38 cellular contexts compared by ENCODE assay signal in the genomic region with DNA sequence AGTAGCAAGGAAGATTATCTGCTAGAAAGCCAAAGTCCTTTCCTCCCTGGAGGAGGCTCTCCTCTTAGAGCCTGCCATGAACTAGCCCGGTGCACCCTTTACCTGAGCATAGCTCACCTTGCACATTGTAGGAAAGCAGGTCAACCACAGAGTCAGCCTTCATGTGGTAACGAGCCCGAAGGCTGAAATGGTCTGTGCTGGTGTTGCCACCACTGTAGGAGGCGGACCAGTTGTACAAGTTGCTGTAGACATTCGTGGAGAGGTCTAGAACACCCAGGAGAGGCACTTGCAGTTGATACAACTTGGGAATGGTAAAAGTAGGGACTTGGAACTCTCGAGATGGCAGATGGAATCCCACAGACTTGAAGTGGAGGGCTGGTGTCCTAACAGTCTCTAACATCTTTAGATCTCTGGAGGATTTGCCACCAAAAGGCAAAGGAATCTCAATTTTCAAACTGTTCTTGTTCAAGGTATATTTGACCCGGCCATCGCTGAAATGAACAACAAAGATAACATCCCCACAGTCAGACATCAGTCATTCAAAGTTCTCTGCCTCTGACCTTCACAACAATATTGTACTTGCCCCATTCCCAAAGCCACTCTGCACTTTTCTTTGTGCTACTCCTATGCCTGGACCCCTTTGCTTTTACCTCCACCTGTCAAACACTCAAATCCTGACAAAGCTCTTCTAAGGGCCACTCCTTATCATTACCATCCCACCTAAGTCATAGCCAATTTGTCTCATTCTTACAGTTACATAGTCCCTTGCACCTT. TPM values are rescaled to one million over a fixed set of nuclear protein-coding genes. Genes with fewer than 3 reads are reported as not detected.
"Had no signal": no experiment of that assay in that cellular context is flagged by ENCODE, and none has a peak within 500 bp of the region (broad histone marks: within the 10 kb centered on the region; RNA-seq: fewer than 3 reads in every experiment).

No MANE protein-coding gene starts in this region.

- H3K27me3 ChIP-seq: ascending aorta, cardiac muscle cell had no signal

- H3K4me1 ChIP-seq: ascending aorta had no signal

- H3K36me3 Mint-ChIP-seq: activated CD4-positive, alpha-beta memory T cell treated with anti-CD3 and anti-CD28 coated beads for 36 hours; activated naive CD8-positive, alpha-beta T cell; activated naive CD8-positive, alpha-beta T cell treated with anti-CD3 and anti-CD28 coated beads, Interleukin-2, amount 10 ng/mL, durations not matched to agents 7 days and 5 days; brain had no signal

- DNase-seq: activated B cell treated with CpG ODN at 0.5 μM for 24 hours; activated CD4-positive, alpha-beta memory T cell treated with anti-CD3 and anti-CD28 coated beads for 36 hours; activated CD4-positive, alpha-beta T cell treated with anti-CD3 and anti-CD28 coated beads for 4 hours; activated CD4-positive, alpha-beta T cell treated with anti-CD3 and anti-CD28 coated beads, Interleukin-2, amount 10 ng/mL, durations not matched to agents 24 days and 14 days; activated CD4-positive, alpha-beta T cell treated with anti-CD3 and anti-CD28 coated beads, Interleukin-2, amount 50 U/mL, for 1 hour; activated CD4-positive, alpha-beta T cell treated with anti-CD3 and anti-CD28 coated beads, Interleukin-2, amount 50 U/mL, for 4 hours; activated CD4-positive, CD25-positive, alpha-beta regulatory T cell treated with anti-CD3 and anti-CD28 coated beads, Interleukin-2, amount 50 U/mL, for 72 hours; activated CD8-positive, alpha-beta memory T cell treated with anti-CD3 and anti-CD28 coated beads, Interleukin-2, amount 50 U/mL, for 4 hours; activated CD8-positive, alpha-beta T cell treated with anti-CD3 and anti-CD28 coated beads for 36 hours; activated effector memory CD4-positive, alpha-beta T cell treated with anti-CD3 and anti-CD28 coated beads, Interleukin-2, amount 50 U/mL, for 16 hours; activated gamma-delta T cell treated with Interleukin-2 at 50 U/mL for 16 hours; activated naive CD4-positive, alpha-beta T cell; activated naive CD4-positive, alpha-beta T cell treated with anti-CD3 and anti-CD28 coated beads for 36 hours; activated naive CD4-positive, alpha-beta T cell treated with anti-CD3 and anti-CD28 coated beads, Interleukin-2, amount 50 U/mL, for 16 hours; activated naive CD8-positive, alpha-beta T cell treated with anti-CD3 and anti-CD28 coated beads, Interleukin-2, amount 10 ng/mL, durations not matched to agents 7 days and 5 days; activated naive CD8-positive, alpha-beta T cell treated with anti-CD3 and anti-CD28 coated beads, Interleukin-2, amount 50 U/mL, for 24 hours; activated T-cell treated with anti-CD3 and anti-CD28 coated beads for 4 hours; activated T-cell treated with anti-CD3 and anti-CD28 coated beads, Interleukin-2, amount 50 U/mL, for 1 hour; activated T-cell treated with anti-CD3 and anti-CD28 coated beads, Interleukin-2, amount 50 U/mL, for 4 hours; activated T-cell treated with anti-CD3 and anti-CD28 coated beads, Interleukin-2, amount 50 U/mL, for 72 hours; amygdala; anterior cingulate cortex; caudate nucleus; cerebellar nuclear complex; T-helper 1 cell; T-helper 2 cell; T-helper 9 cell had no signal

- H3K36me3 ChIP-seq: cardiac muscle cell had no signal

- ATAC-seq: activated CD8-positive, alpha-beta T cell treated with anti-CD3 and anti-CD28 coated beads for 36 hours; activated naive CD8-positive, alpha-beta T cell treated with anti-CD3 and anti-CD28 coated beads, Interleukin-2, amount 50 U/mL, for 24 hours; activated T-cell treated with anti-CD3 and anti-CD28 coated beads, Interleukin-2, amount 50 U/mL, for 4 hours; activated T-cell treated with anti-CD3 and anti-CD28 coated beads, Interleukin-2, amount 50 U/mL, for 72 hours; activated T-helper 17 cell treated with anti-CD3 and anti-CD28 coated beads, Interleukin-2, amount 50 U/mL, for 72 hours had no signal

- H3K27ac ChIP-seq: ascending aorta, cardiac muscle cell, VCaP had no signal

- H3K27ac Mint-ChIP-seq: activated B cell treated with CpG ODN at 0.5 μM for 24 hours; activated CD4-positive, alpha-beta memory T cell treated with anti-CD3 and anti-CD28 coated beads for 36 hours; activated CD4-positive, alpha-beta T cell treated with anti-CD3 and anti-CD28 coated beads, Interleukin-2, amount 10 ng/mL, durations not matched to agents 24 days and 14 days; activated CD8-positive, alpha-beta T cell treated with anti-CD3 and anti-CD28 coated beads for 36 hours; activated naive CD4-positive, alpha-beta T cell treated with anti-CD3 and anti-CD28 coated beads for 36 hours; activated naive CD8-positive, alpha-beta T cell; activated naive CD8-positive, alpha-beta T cell treated with anti-CD3 and anti-CD28 coated beads, Interleukin-2, amount 10 ng/mL, durations not matched to agents 7 days and 5 days; activated naive CD8-positive, alpha-beta T cell treated with anti-CD3 and anti-CD28 coated beads, Interleukin-2, amount 50 U/mL, for 24 hours; activated T-cell treated with anti-CD3 and anti-CD28 coated beads, Interleukin-2, amount 50 U/mL, for 72 hours; activated T-helper 1 cell treated with anti-CD3 and anti-CD28 coated beads, Interleukin-12 subunit alpha, Interleukin-12 subunit beta, Interleukin-2, Interleukin-4 antibody, amounts not matched to agents 30 ng/mL and 10 ng/mL and 1 ng/mL, durations not matched to agents 14 hours and 24 hours and 36 hours; activated T-helper 17 cell treated with anti-CD3 and anti-CD28 coated beads, Interleukin-2, amount 50 U/mL, for 72 hours; brain; T-helper 1 cell treated with Interleukin-12 subunit alpha and Interleukin-12 subunit beta and Interleukin-4 antibody, amounts not matched to agents 30 μg/mL and 1 μg/mL, for 36 hours; T-helper 2 cell treated with Interferon-gamma antibody and Interleukin-4, amounts not matched to agents 5 μg/mL and 100 μg/mL, for 36 hours had no signal

- H3K27me3 Mint-ChIP-seq: activated CD4-positive, alpha-beta T cell treated with anti-CD3 and anti-CD28 coated beads, Interleukin-2, amount 10 ng/mL, durations not matched to agents 24 days and 14 days; activated naive CD8-positive, alpha-beta T cell treated with anti-CD3 and anti-CD28 coated beads, Interleukin-2, amount 10 ng/mL, durations not matched to agents 7 days and 5 days had no signal

- H3K4me3 Mint-ChIP-seq: activated B cell treated with CpG ODN at 0.5 μM for 24 hours; activated CD4-positive, alpha-beta memory T cell treated with anti-CD3 and anti-CD28 coated beads for 36 hours; activated CD4-positive, alpha-beta T cell treated with anti-CD3 and anti-CD28 coated beads, Interleukin-2, amount 10 ng/mL, durations not matched to agents 24 days and 14 days; activated CD8-positive, alpha-beta T cell treated with anti-CD3 and anti-CD28 coated beads for 36 hours; activated naive CD4-positive, alpha-beta T cell treated with anti-CD3 and anti-CD28 coated beads for 36 hours; activated naive CD8-positive, alpha-beta T cell; activated naive CD8-positive, alpha-beta T cell treated with anti-CD3 and anti-CD28 coated beads, Interleukin-2, amount 10 ng/mL, durations not matched to agents 7 days and 5 days; activated naive CD8-positive, alpha-beta T cell treated with anti-CD3 and anti-CD28 coated beads, Interleukin-2, amount 50 U/mL, for 24 hours; activated T-cell treated with anti-CD3 and anti-CD28 coated beads, Interleukin-2, amount 50 U/mL, for 4 hours; activated T-cell treated with anti-CD3 and anti-CD28 coated beads, Interleukin-2, amount 50 U/mL, for 72 hours; activated T-helper 1 cell treated with anti-CD3 and anti-CD28 coated beads, Interleukin-12 subunit alpha, Interleukin-12 subunit beta, Interleukin-2, Interleukin-4 antibody, amounts not matched to agents 30 ng/mL and 10 ng/mL and 1 ng/mL, durations not matched to agents 14 hours and 24 hours and 36 hours; activated T-helper 17 cell treated with anti-CD3 and anti-CD28 coated beads, Interleukin-2, amount 50 U/mL, for 72 hours; brain; central memory CD8-positive, alpha-beta T cell; T-helper 1 cell treated with Interleukin-12 subunit alpha and Interleukin-12 subunit beta and Interleukin-4 antibody, amounts not matched to agents 30 μg/mL and 1 μg/mL, for 36 hours; T-helper 2 cell treated with Interferon-gamma antibody and Interleukin-4, amounts not matched to agents 5 μg/mL and 100 μg/mL, for 36 hours had no signal

- H3K9me3 Mint-ChIP-seq: activated CD4-positive, alpha-beta memory T cell treated with anti-CD3 and anti-CD28 coated beads for 36 hours; activated CD4-positive, alpha-beta T cell treated with anti-CD3 and anti-CD28 coated beads, Interleukin-2, amount 10 ng/mL, durations not matched to agents 24 days and 14 days; activated CD8-positive, alpha-beta T cell treated with anti-CD3 and anti-CD28 coated beads for 36 hours; activated naive CD4-positive, alpha-beta T cell treated with anti-CD3 and anti-CD28 coated beads for 36 hours; activated naive CD8-positive, alpha-beta T cell treated with anti-CD3 and anti-CD28 coated beads, Interleukin-2, amount 10 ng/mL, durations not matched to agents 7 days and 5 days; activated naive CD8-positive, alpha-beta T cell treated with anti-CD3 and anti-CD28 coated beads, Interleukin-2, amount 50 U/mL, for 24 hours; activated T-cell treated with anti-CD3 and anti-CD28 coated beads, Interleukin-2, amount 50 U/mL, for 4 hours; activated T-cell treated with anti-CD3 and anti-CD28 coated beads, Interleukin-2, amount 50 U/mL, for 72 hours; activated T-helper 1 cell treated with anti-CD3 and anti-CD28 coated beads, Interleukin-12 subunit alpha, Interleukin-12 subunit beta, Interleukin-2, Interleukin-4 antibody, amounts not matched to agents 30 ng/mL and 10 ng/mL and 1 ng/mL, durations not matched to agents 14 hours and 24 hours and 36 hours; activated T-helper 17 cell treated with anti-CD3 and anti-CD28 coated beads, Interleukin-2, amount 50 U/mL, for 72 hours; brain; central memory CD8-positive, alpha-beta T cell; T-helper 1 cell treated with Interleukin-12 subunit alpha and Interleukin-12 subunit beta and Interleukin-4 antibody, amounts not matched to agents 30 μg/mL and 1 μg/mL, for 36 hours; T-helper 2 cell treated with Interferon-gamma antibody and Interleukin-4, amounts not matched to agents 5 μg/mL and 100 μg/mL, for 36 hours had no signal

- H3K4me3 ChIP-seq: ascending aorta, cardiac muscle cell had no signal

- H3K4me1 Mint-ChIP-seq: activated B cell treated with CpG ODN at 0.5 μM for 24 hours; activated CD4-positive, alpha-beta T cell treated with anti-CD3 and anti-CD28 coated beads, Interleukin-2, amount 10 ng/mL, durations not matched to agents 24 days and 14 days; activated naive CD8-positive, alpha-beta T cell treated with anti-CD3 and anti-CD28 coated beads, Interleukin-2, amount 10 ng/mL, durations not matched to agents 7 days and 5 days; activated naive CD8-positive, alpha-beta T cell treated with anti-CD3 and anti-CD28 coated beads, Interleukin-2, amount 50 U/mL, for 24 hours; activated T-helper 17 cell treated with anti-CD3 and anti-CD28 coated beads, Interleukin-2, amount 50 U/mL, for 72 hours; brain; central memory CD8-positive, alpha-beta T cell had no signal

RNA-seq across cellular contexts. Expression of gene APOB, which starts 30.6 kb away (rescaled TPM):
- total RNA-seq: activated B cell treated with CpG ODN at 0.5 μM for 24 hours; activated CD4-positive, alpha-beta memory T cell treated with anti-CD3 and anti-CD28 coated beads for 36 hours; activated CD4-positive, alpha-beta T cell treated with anti-CD3 and anti-CD28 coated beads, Interleukin-2, amount 10 ng/mL, durations not matched to agents 24 days and 14 days; activated CD8-positive, alpha-beta memory T cell treated with anti-CD3 and anti-CD28 coated beads for 36 hours; activated CD8-positive, alpha-beta T cell treated with anti-CD3 and anti-CD28 coated beads for 36 hours; activated naive CD4-positive, alpha-beta T cell treated with anti-CD3 and anti-CD28 coated beads for 36 hours; activated naive CD8-positive, alpha-beta T cell treated with anti-CD3 and anti-CD28 coated beads, Interleukin-2, amount 10 ng/mL, durations not matched to agents 7 days and 5 days; activated T-cell treated with anti-CD3 and anti-CD28 coated beads, Interleukin-2, amount 50 U/mL, for 72 hours; activated T-helper 1 cell treated with anti-CD3 and anti-CD28 coated beads, Interleukin-12 subunit alpha, Interleukin-12 subunit beta, Interleukin-2, Interleukin-4 antibody, amounts not matched to agents 30 ng/mL and 10 ng/mL and 1 ng/mL, durations not matched to agents 14 hours and 24 hours and 36 hours; activated T-helper 17 cell treated with anti-CD3 and anti-CD28 coated beads, Interleukin-2, amount 50 U/mL, for 72 hours had no signal
